Comparison of ENCODE assay signal across 19 cellular contexts in the genomic region with DNA sequence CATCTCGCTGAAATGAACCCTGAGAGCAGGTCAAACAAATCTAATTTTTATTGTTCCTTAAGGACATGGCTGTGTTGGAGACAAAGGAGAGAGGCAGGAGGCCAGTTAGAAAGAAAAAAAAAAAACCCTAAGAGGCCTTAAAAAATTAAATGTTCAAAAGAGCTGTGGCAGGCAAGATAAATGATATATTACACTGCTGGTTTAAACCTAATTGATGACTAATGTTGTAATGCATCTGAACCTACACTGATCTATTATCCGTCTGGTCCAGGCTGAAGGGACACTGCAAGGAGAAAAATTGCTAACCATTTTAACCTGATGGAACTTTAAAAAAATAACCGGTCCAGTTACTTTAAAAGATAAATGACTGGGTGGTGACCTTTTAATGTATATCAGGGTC. TPM values are rescaled to one million over a fixed set of nuclear protein-coding genes. Genes with fewer than 3 reads are reported as not detected.
DNase-seq lines count a peak whose midpoint lies in the region; ATAC-seq, FAIRE-seq and TF ChIP-seq lines count a peak whose summit lies in the region.
"Had no signal": no experiment of that assay in that cellular context is flagged by ENCODE, and none has a peak within 500 bp of the region (broad histone marks: within the 10 kb centered on the region; RNA-seq: fewer than 3 reads in every experiment).

No MANE protein-coding gene starts in this region.

- intact Hi-C loops in posterior vena cava (cut with DNase I): no loop called here

- no peaks in the 10 kb centered on the region for H3K9me2 ChIP-seq in hepatocyte (replicated peaks; ENCODE audit: insufficient read depth)

- H3K27ac ChIP-seq in hepatocyte: no peak overlapping the region

- ATAC-seq in SK-N-SH treated with all-trans-retinoic acid at 6 μM for 48 hours: peak; percentile 78
- ATAC-seq: CD8-positive, alpha-beta T cell; HepG2; K562 had no signal

- TF ChIP-seq CTCF in hepatocyte (IDR thresholded peaks at IDR 0.05; ENCODE audit: poor library complexity): no peak

- DNase-seq in COR-L47 (lab: John Stamatoyannopoulos, UW) (peak; percentile 12), NCI-H1417 treated with DMSO at 0.1 percent for 48 hours (lab: John Stamatoyannopoulos, UW) (peak; percentile 97), NCI-H748 (lab: John Stamatoyannopoulos, UW; ENCODE audit: unreplicated experiment) (peak; percentile 93), urothelium cell line (ENCODE audit: low spot score) (no peak), hepatocyte (ENCODE audit: low spot score) (no peak), posterior vena cava (ENCODE audit: low spot score) (no peak), NCI-H510A (lab: John Stamatoyannopoulos, UW) (no peak)
- DNase-seq: AML-193; C1 segment of cervical spinal cord; Calu3; CD8-positive, alpha-beta T cell; GDM1; HFFc6; NCI-H524; NK-92 treated with Interleukin-12 subunit alpha and Interleukin-12 subunit beta, amount 100 ng/mL, for 24 hours had no signal

- no peaks in the 10 kb centered on the region for H3K36me3 ChIP-seq in hepatocyte (replicated peaks; ENCODE audit: insufficient read depth, low read depth)

- no peak overlapping the region for H3K4me3 ChIP-seq in hepatocyte
- H3K4me3 ChIP-seq: K562 had no signal

- H3K79me2 ChIP-seq in hepatocyte: no peaks in the 10 kb centered on the region

- WGBS in hepatocyte (ENCODE audit: low lambda C conversion rate, missing lambda C conversion rate): 63% methylated on average over 3 of the region's 3 CpGs

- H3K27me3 ChIP-seq in hepatocyte: no peaks in the 10 kb centered on the region

- H2AFZ ChIP-seq in hepatocyte: no peak overlapping the region

- H3K4me2 ChIP-seq in hepatocyte: no peak overlapping the region

- no peaks in the 10 kb centered on the region for H3K4me1 ChIP-seq in hepatocyte (ENCODE audit: insufficient read depth)

- H4K20me1 ChIP-seq in hepatocyte (ENCODE audit: insufficient read depth, poor library complexity, severe bottlenecking): no peaks in the 10 kb centered on the region

- no peaks in the 10 kb centered on the region for H3K9me3 ChIP-seq in hepatocyte (ENCODE audit: low read depth)

- no peak for FAIRE-seq in urothelium cell line (lab: Jason Lieb, UNC)
- FAIRE-seq: GM18507, HepG2, K562 had no signal

TF ChIP-seq in SK-N-SH treated with all-trans-retinoic acid at 6 μM for 48 hours, 23 proteins besides CTCF, POLR2A, EP300 and RAD21:
- TF ChIP-seq ISL1 (CRISPR knock-in tag; IDR thresholded peaks at IDR 0.05) (peak; percentile 51), RARB (CRISPR knock-in tag; IDR thresholded peaks at IDR 0.05) (no peak), ZFP3 (CRISPR knock-in tag; IDR thresholded peaks at IDR 0.05) (no peak), ZNF565 (CRISPR knock-in tag; conservative IDR thresholded peaks at IDR 0.05; ENCODE audit: low read depth) (no peak)
- TF ChIP-seq, protein P1, sequence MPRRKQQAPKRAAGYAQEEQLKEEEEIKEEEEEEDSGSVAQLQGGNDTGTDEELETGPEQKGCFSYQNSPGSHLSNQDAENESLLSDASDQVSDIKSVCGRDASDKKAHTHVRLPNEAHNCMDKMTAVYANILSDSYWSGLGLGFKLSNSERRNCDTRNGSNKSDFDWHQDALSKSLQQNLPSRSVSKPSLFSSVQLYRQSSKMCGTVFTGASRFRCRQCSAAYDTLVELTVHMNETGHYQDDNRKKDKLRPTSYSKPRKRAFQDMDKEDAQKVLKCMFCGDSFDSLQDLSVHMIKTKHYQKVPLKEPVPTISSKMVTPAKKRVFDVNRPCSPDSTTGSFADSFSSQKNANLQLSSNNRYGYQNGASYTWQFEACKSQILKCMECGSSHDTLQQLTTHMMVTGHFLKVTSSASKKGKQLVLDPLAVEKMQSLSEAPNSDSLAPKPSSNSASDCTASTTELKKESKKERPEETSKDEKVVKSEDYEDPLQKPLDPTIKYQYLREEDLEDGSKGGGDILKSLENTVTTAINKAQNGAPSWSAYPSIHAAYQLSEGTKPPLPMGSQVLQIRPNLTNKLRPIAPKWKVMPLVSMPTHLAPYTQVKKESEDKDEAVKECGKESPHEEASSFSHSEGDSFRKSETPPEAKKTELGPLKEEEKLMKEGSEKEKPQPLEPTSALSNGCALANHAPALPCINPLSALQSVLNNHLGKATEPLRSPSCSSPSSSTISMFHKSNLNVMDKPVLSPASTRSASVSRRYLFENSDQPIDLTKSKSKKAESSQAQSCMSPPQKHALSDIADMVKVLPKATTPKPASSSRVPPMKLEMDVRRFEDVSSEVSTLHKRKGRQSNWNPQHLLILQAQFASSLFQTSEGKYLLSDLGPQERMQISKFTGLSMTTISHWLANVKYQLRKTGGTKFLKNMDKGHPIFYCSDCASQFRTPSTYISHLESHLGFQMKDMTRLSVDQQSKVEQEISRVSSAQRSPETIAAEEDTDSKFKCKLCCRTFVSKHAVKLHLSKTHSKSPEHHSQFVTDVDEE (CRISPR knock-in tag; IDR thresholded peaks at IDR 0.05): no peak

RNA-seq across cellular contexts. Expression of gene FGGY, which starts 58.4 kb away (rescaled TPM):
- 13.8 and 20.6 TPM in 2 replicates for total RNA-seq in hepatocyte
- 18.0 and 25.5 TPM in 2 replicates for polyA plus RNA-seq in hepatocyte
- 10 to 100 TPM; 14.6 to 24.7 TPM for total RNA-seq in posterior vena cava

Comparison
In these comparisons a context has a peak if more than half of its experiments do, and no peak if none do; other contexts are left out.
1. DNase-seq: peak in COR-L47 (single experiment), NCI-H1417 treated with DMSO at 0.1 percent for 48 hours (single experiment) and NCI-H748 (single experiment); none in urothelium cell line (single experiment), hepatocyte (single experiment), posterior vena cava (single experiment) and NCI-H510A (single experiment).